ENCODE assay signal across 16 cellular contexts in genomic region chr12:69898236-69898635, GRCh38.
A peak's percentile ranks its signal among the peaks of the same experiment; 100 is the strongest.
DNase-seq lines count a peak whose midpoint lies in the region; ATAC-seq, FAIRE-seq and TF ChIP-seq lines count a peak whose summit lies in the region.
"Had no signal": no experiment of that assay in that cellular context is flagged by ENCODE, and none has a peak within 500 bp of the region (broad histone marks: within the 10 kb centered on the region; RNA-seq: fewer than 3 reads in every experiment).

No MANE protein-coding gene starts in this region.

- TF ChIP-seq CTCF in astrocyte (IDR thresholded peaks at IDR 0.05; ENCODE audit: insufficient read depth, low read depth, low read length): no peak
- TF ChIP-seq CTCF in foreskin keratinocyte (conservative IDR thresholded peaks at IDR 0.05): no peak
- no peak for TF ChIP-seq CTCF in smooth muscle cell (IDR thresholded peaks at IDR 0.05; ENCODE audit: borderline replicate concordance, insufficient read depth, poor library complexity, severe bottlenecking)

- H3K4me3 ChIP-seq in astrocyte (ENCODE audit: insufficient read depth, low read depth, low read length): no peak overlapping the region
- no peak overlapping the region for H3K4me3 ChIP-seq in smooth muscle cell
- H3K4me3 ChIP-seq: cardiac muscle cell, MG63, tibial nerve had no signal

- no peaks in the 10 kb centered on the region for H3K79me2 ChIP-seq in astrocyte (ENCODE audit: insufficient read depth, low read length)
- H3K79me2 ChIP-seq in smooth muscle cell (ENCODE audit: low read depth): no peaks in the 10 kb centered on the region

- H3K36me3 Mint-ChIP-seq in astrocyte (ENCODE audit: low read depth, unreplicated experiment): no peaks in the 10 kb centered on the region
- peaks cover 0 to 2% of the 10 kb centered on the region in 2 donors for H3K36me3 Mint-ChIP-seq in activated T-cell treated with anti-CD3 and anti-CD28 coated beads, Interleukin-2, amount 50 U/mL, for 72 hours (ENCODE audit: insufficient read depth in 2 of 2)
- H3K36me3 Mint-ChIP-seq: CD4-positive, CD25-positive, alpha-beta regulatory T cell had no signal

- H3K27ac Mint-ChIP-seq in astrocyte (ENCODE audit: unreplicated experiment): peak overlapping the region; percentile 93
- H3K27ac Mint-ChIP-seq in activated T-cell treated with anti-CD3 and anti-CD28 coated beads, Interleukin-2, amount 50 U/mL, for 72 hours: no peak overlapping the region
- H3K27ac Mint-ChIP-seq: CD4-positive, CD25-positive, alpha-beta regulatory T cell; progenitor cell of endocrine pancreas had no signal

- H3K4me1 Mint-ChIP-seq in astrocyte (ENCODE audit: low read depth, unreplicated experiment): peaks cover 48% of the 10 kb centered on the region
- H3K4me1 Mint-ChIP-seq in activated T-cell treated with anti-CD3 and anti-CD28 coated beads, Interleukin-2, amount 50 U/mL, for 72 hours (ENCODE audit: low read depth): peaks cover 8% of the 10 kb centered on the region
- H3K4me1 Mint-ChIP-seq: CD4-positive, CD25-positive, alpha-beta regulatory T cell had no signal

- H3K9ac ChIP-seq in astrocyte (ENCODE audit: low read length): peak overlapping the region; percentile 37
- peak overlapping the region; percentile 38 for H3K9ac ChIP-seq in smooth muscle cell (ENCODE audit: low read depth)

- peak overlapping the region; percentile 21 for H3K4me3 Mint-ChIP-seq in astrocyte (ENCODE audit: unreplicated experiment)
- H3K4me3 Mint-ChIP-seq in activated T-cell treated with anti-CD3 and anti-CD28 coated beads, Interleukin-2, amount 50 U/mL, for 72 hours: no peak overlapping the region
- H3K4me3 Mint-ChIP-seq: CD4-positive, CD25-positive, alpha-beta regulatory T cell had no signal

- H2AFZ ChIP-seq in astrocyte (ENCODE audit: low read depth, low read length): peak overlapping the region; percentile 27
- H2AFZ ChIP-seq in smooth muscle cell (ENCODE audit: low read depth): no peak overlapping the region

- H3K4me2 ChIP-seq in astrocyte (ENCODE audit: low read length) (peak overlapping the region; percentile 40), smooth muscle cell (no peak overlapping the region)

- H3K4me1 ChIP-seq in astrocyte (ENCODE audit: insufficient read depth, low read length): peaks cover 14% of the 10 kb centered on the region
- peaks cover 11% of the 10 kb centered on the region for H3K4me1 ChIP-seq in foreskin keratinocyte
- H3K4me1 ChIP-seq in smooth muscle cell (ENCODE audit: low read depth): peaks cover 21% of the 10 kb centered on the region

- H3K36me3 ChIP-seq in astrocyte (ENCODE audit: insufficient read depth, low read length) (no peaks in the 10 kb centered on the region), smooth muscle cell (ENCODE audit: low read depth) (no peaks in the 10 kb centered on the region)
- H3K36me3 ChIP-seq: cardiac muscle cell, MG63, tibial nerve had no signal

- no peaks in the 10 kb centered on the region for H3K27me3 Mint-ChIP-seq in astrocyte (ENCODE audit: low read depth, unreplicated experiment)
- no peaks in the 10 kb centered on the region for H3K27me3 Mint-ChIP-seq in activated T-cell treated with anti-CD3 and anti-CD28 coated beads, Interleukin-2, amount 50 U/mL, for 72 hours (ENCODE audit: low read depth)
- H3K27me3 Mint-ChIP-seq: progenitor cell of endocrine pancreas had no signal

- H3K9me3 Mint-ChIP-seq in astrocyte (ENCODE audit: unreplicated experiment): no peaks in the 10 kb centered on the region
- H3K9me3 Mint-ChIP-seq in activated T-cell treated with anti-CD3 and anti-CD28 coated beads, Interleukin-2, amount 50 U/mL, for 72 hours: no peaks in the 10 kb centered on the region
- H3K9me3 Mint-ChIP-seq: CD4-positive, CD25-positive, alpha-beta regulatory T cell had no signal

- ATAC-seq in foreskin keratinocyte: peak; percentile 42
- no peak for ATAC-seq in activated T-cell treated with anti-CD3 and anti-CD28 coated beads, Interleukin-2, amount 50 U/mL, for 72 hours (replicated peaks in 1 of 2)
- no peak for ATAC-seq in HG03139 (IDR thresholded peaks at IDR 0.05; ENCODE audit: unreplicated experiment)

- FAIRE-seq in astrocyte (lab: Jason Lieb, UNC): no peak

- DNase-seq in HS-5 (ENCODE audit: low read depth): peak; percentile 32
- DNase-seq in astrocyte (ENCODE audit: low read depth): peak; percentile 86
- peak; percentile 41 to 77 for DNase-seq in foreskin keratinocyte
- no peak for DNase-seq in smooth muscle cell (lab: John Stamatoyannopoulos, UW; ENCODE audit: unreplicated experiment)
- DNase-seq in activated T-cell treated with anti-CD3 and anti-CD28 coated beads, Interleukin-2, amount 50 U/mL, for 72 hours: no peak
- no peak for DNase-seq in C1 segment of cervical spinal cord (lab: John Stamatoyannopoulos, UW)
- DNase-seq in stimulated activated CD4-positive, alpha-beta T cell treated with anti-CD3 and anti-CD28 coated beads, Interleukin-4, amount 100 ng/mL, for 1 hour: no peak
- DNase-seq: activated CD8-positive, alpha-beta memory T cell treated with anti-CD3 and anti-CD28 coated beads for 24 hours; activated gamma-delta T cell treated with Interleukin-2 at 50 U/mL for 16 hours; CD4-positive, CD25-positive, alpha-beta regulatory T cell; DMS79 treated with DMSO at 0.1 percent for 48 hours had no signal

- H4K20me1 ChIP-seq in astrocyte (ENCODE audit: insufficient read depth, low read length) (no peaks in the 10 kb centered on the region), smooth muscle cell (ENCODE audit: low read depth) (no peaks in the 10 kb centered on the region)

- no peaks in the 10 kb centered on the region for H3K9me3 ChIP-seq in astrocyte (ENCODE audit: insufficient read depth, low read depth, low read length)
- H3K9me3 ChIP-seq in smooth muscle cell (replicated peaks; ENCODE audit: low read depth): no peaks in the 10 kb centered on the region
- H3K9me3 ChIP-seq: MG63, tibial nerve had no signal

- 8% methylated on average over 3 of the region's 3 CpGs for WGBS in smooth muscle cell (ENCODE audit: low lambda C conversion rate)

- no peaks in the 10 kb centered on the region for H3K27me3 ChIP-seq in astrocyte (ENCODE audit: insufficient read depth, low read length)
- no peaks in the 10 kb centered on the region for H3K27me3 ChIP-seq in foreskin keratinocyte
- no peaks in the 10 kb centered on the region for H3K27me3 ChIP-seq in smooth muscle cell (ENCODE audit: low read depth)
- H3K27me3 ChIP-seq: cardiac muscle cell, MG63, tibial nerve had no signal

- H3K27ac ChIP-seq in astrocyte (ENCODE audit: low read depth, low read length) (peak overlapping the region; percentile 50), foreskin keratinocyte (no peak overlapping the region), smooth muscle cell (ENCODE audit: low read depth) (peak overlapping the region; percentile 67)
- H3K27ac ChIP-seq: cardiac muscle cell, tibial nerve had no signal

- no peaks in the 10 kb centered on the region for H3F3A ChIP-seq in smooth muscle cell (ENCODE audit: low read depth)

Comparison
In these comparisons a context has a peak if more than half of its experiments do, and no peak if none do; other contexts are left out.
1. DNase-seq: peak in HS-5 (single experiment), astrocyte (single experiment) and foreskin keratinocyte (2 of 2); none in smooth muscle cell (single experiment), activated T-cell treated with anti-CD3 and anti-CD28 coated beads, Interleukin-2, amount 50 U/mL, for 72 hours (0 of 2), C1 segment of cervical spinal cord (0 of 14) and stimulated activated CD4-positive, alpha-beta T cell treated with anti-CD3 and anti-CD28 coated beads, Interleukin-4, amount 100 ng/mL, for 1 hour (single experiment).